Comparison of ENCODE assay signal across 1 cellular context in the genomic region with DNA sequence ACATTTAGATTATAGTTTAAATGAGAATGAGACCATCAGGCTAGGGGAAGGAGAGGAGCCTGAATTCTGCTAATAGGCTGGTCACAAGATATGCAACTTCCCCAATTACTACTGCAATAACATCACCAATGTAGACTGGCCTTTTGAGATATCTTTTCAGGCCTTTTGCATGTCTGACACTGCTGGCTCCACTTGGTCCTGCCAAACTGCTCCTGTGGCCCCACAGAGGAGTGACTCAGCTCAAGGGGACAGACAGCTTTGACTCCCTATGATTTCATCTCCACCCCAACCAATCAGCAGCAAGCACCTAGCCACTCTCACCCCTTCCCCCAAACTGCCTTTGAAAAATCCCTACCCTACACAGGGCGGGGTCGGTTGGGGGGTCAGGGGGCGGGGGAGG.
TF ChIP-seq lines count a peak whose summit lies in the region.

No MANE protein-coding gene starts in this region.

TF ChIP-seq in GM12878, 131 proteins besides CTCF, POLR2A, EP300 and RAD21 (continued from another document):
- TF ChIP-seq, protein P1, sequence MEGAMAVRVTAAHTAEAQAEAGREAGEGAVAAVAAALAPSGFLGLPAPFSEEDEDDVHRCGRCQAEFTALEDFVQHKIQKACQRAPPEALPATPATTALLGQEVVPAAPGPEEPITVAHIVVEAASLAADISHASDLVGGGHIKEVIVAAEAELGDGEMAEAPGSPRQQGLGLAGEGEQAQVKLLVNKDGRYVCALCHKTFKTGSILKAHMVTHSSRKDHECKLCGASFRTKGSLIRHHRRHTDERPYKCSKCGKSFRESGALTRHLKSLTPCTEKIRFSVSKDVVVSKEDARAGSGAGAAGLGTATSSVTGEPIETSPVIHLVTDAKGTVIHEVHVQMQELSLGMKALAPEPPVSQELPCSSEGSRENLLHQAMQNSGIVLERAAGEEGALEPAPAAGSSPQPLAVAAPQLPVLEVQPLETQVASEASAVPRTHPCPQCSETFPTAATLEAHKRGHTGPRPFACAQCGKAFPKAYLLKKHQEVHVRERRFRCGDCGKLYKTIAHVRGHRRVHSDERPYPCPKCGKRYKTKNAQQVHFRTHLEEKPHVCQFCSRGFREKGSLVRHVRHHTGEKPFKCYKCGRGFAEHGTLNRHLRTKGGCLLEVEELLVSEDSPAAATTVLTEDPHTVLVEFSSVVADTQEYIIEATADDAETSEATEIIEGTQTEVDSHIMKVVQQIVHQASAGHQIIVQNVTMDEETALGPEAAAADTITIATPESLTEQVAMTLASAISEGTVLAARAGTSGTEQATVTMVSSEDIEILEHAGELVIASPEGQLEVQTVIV (IDR thresholded peaks at IDR 0.05; ENCODE audit: borderline replicate concordance, partially characterized antibody): no peak
- TF ChIP-seq, protein P2, sequence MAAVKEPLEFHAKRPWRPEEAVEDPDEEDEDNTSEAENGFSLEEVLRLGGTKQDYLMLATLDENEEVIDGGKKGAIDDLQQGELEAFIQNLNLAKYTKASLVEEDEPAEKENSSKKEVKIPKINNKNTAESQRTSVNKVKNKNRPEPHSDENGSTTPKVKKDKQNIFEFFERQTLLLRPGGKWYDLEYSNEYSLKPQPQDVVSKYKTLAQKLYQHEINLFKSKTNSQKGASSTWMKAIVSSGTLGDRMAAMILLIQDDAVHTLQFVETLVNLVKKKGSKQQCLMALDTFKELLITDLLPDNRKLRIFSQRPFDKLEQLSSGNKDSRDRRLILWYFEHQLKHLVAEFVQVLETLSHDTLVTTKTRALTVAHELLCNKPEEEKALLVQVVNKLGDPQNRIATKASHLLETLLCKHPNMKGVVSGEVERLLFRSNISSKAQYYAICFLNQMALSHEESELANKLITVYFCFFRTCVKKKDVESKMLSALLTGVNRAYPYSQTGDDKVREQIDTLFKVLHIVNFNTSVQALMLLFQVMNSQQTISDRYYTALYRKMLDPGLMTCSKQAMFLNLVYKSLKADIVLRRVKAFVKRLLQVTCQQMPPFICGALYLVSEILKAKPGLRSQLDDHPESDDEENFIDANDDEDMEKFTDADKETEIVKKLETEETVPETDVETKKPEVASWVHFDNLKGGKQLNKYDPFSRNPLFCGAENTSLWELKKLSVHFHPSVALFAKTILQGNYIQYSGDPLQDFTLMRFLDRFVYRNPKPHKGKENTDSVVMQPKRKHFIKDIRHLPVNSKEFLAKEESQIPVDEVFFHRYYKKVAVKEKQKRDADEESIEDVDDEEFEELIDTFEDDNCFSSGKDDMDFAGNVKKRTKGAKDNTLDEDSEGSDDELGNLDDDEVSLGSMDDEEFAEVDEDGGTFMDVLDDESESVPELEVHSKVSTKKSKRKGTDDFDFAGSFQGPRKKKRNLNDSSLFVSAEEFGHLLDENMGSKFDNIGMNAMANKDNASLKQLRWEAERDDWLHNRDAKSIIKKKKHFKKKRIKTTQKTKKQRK (IDR thresholded peaks at IDR 0.05; ENCODE audit: low read depth, low read length): no peak
- TF ChIP-seq ZNF24 (IDR thresholded peaks at IDR 0.05): no peak
- TF ChIP-seq, protein P3, sequence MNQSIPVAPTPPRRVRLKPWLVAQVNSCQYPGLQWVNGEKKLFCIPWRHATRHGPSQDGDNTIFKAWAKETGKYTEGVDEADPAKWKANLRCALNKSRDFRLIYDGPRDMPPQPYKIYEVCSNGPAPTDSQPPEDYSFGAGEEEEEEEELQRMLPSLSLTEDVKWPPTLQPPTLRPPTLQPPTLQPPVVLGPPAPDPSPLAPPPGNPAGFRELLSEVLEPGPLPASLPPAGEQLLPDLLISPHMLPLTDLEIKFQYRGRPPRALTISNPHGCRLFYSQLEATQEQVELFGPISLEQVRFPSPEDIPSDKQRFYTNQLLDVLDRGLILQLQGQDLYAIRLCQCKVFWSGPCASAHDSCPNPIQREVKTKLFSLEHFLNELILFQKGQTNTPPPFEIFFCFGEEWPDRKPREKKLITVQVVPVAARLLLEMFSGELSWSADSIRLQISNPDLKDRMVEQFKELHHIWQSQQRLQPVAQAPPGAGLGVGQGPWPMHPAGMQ (IDR thresholded peaks at IDR 0.05; ENCODE audit: borderline replicate concordance): no peak
- no peak for TF ChIP-seq SMARCA5 (IDR thresholded peaks at IDR 0.05)
- no peak for TF ChIP-seq TAF1 (IDR thresholded peaks at IDR 0.05; ENCODE audit: borderline replicate concordance, low read depth, low read length)
- TF ChIP-seq, protein P4, sequence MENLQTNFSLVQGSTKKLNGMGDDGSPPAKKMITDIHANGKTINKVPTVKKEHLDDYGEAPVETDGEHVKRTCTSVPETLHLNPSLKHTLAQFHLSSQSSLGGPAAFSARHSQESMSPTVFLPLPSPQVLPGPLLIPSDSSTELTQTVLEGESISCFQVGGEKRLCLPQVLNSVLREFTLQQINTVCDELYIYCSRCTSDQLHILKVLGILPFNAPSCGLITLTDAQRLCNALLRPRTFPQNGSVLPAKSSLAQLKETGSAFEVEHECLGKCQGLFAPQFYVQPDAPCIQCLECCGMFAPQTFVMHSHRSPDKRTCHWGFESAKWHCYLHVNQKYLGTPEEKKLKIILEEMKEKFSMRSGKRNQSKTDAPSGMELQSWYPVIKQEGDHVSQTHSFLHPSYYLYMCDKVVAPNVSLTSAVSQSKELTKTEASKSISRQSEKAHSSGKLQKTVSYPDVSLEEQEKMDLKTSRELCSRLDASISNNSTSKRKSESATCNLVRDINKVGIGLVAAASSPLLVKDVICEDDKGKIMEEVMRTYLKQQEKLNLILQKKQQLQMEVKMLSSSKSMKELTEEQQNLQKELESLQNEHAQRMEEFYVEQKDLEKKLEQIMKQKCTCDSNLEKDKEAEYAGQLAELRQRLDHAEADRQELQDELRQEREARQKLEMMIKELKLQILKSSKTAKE (IDR thresholded peaks at IDR 0.05; ENCODE audit: low read depth, poor library complexity, severe bottlenecking): no peak
- TF ChIP-seq SREBF2 (IDR thresholded peaks at IDR 0.05; ENCODE audit: low read length): no peak
- TF ChIP-seq CBX5 (IDR thresholded peaks at IDR 0.05; ENCODE audit: low read depth): no peak
- no peak for TF ChIP-seq RAD51 (IDR thresholded peaks at IDR 0.05)
